Comparison of ENCODE assay signal across 9 cellular contexts in the genomic region with DNA sequence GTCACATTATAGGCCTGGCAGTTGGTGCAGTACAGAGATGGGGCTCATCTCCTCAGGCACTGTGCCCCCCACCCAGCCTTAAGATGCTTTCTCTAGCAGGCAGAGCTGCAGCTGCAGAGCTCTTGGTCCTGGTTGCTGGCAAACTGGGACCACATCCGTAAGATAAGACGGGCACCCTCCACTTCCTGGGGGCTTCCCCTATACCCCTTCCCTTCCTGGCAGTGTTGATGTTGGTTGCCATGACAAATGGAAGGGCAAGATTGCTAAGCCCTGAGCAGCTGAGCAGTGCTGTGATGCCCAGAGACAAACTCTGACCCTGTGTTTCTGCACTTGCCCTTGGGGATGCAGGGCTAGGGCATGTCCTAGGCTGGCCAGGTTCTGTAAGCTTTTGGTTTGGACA.
DNase-seq lines count a peak whose midpoint lies in the region; ATAC-seq and TF ChIP-seq lines count a peak whose summit lies in the region.
"Had no signal": no experiment of that assay in that cellular context is flagged by ENCODE, and none has a peak within 500 bp of the region (broad histone marks: within the 10 kb centered on the region; RNA-seq: fewer than 3 reads in every experiment).

No MANE protein-coding gene starts in this region.

- no peaks in the 10 kb centered on the region for H3K9me3 Mint-ChIP-seq in natural killer cell treated with Interleukin-12 subunit alpha and Interleukin-12 subunit beta and Interleukin-15 and Interleukin-18, amount 100 ng/mL, for 72 hours

- H3K4me3 Mint-ChIP-seq in natural killer cell treated with Interleukin-12 subunit alpha and Interleukin-12 subunit beta and Interleukin-15 and Interleukin-18, amount 100 ng/mL, for 72 hours, result peak overlapping the region; percentile 85

- H3K4me1 Mint-ChIP-seq in natural killer cell treated with Interleukin-12 subunit alpha and Interleukin-12 subunit beta and Interleukin-15 and Interleukin-18, amount 100 ng/mL, for 72 hours (ENCODE audit: low read depth in 2 of 2), result peaks cover 40 to 58% of the 10 kb centered on the region in 2 donors

- peaks cover 0 to 3% of the 10 kb centered on the region in 2 donors for H3K27me3 Mint-ChIP-seq in natural killer cell treated with Interleukin-12 subunit alpha and Interleukin-12 subunit beta and Interleukin-15 and Interleukin-18, amount 100 ng/mL, for 72 hours

- H3K79me2 ChIP-seq in OCI-LY1 (ENCODE audit: insufficient read depth, low read length), result no peaks in the 10 kb centered on the region

- H3K9me2 ChIP-seq in OCI-LY1 (ENCODE audit: low read depth, low read length), result no peaks in the 10 kb centered on the region

- H3K9ac ChIP-seq in BLaER1 (peak overlapping the region; percentile 47; the same call in 1 of the 2 replicates), OCI-LY1 (ENCODE audit: low read length) (no peak overlapping the region)

- intact Hi-C loops in uterus (cut with DNase I; ENCODE audit: low total_unique reads), result no loop called here

- H3K36me3 ChIP-seq in BLaER1 (no peaks in the 10 kb centered on the region), OCI-LY1 (ENCODE audit: insufficient read depth, low read length) (no peaks in the 10 kb centered on the region), uterus (no peaks in the 10 kb centered on the region)

- peak; percentile 33 to 48 for ATAC-seq in natural killer cell treated with Interleukin-12 subunit alpha and Interleukin-12 subunit beta and Interleukin-15 and Interleukin-18, amount 100 ng/mL, for 72 hours
- ATAC-seq in GM19455 (IDR thresholded peaks at IDR 0.05; ENCODE audit: unreplicated experiment) (no peak), GM21447 (IDR thresholded peaks at IDR 0.05; ENCODE audit: unreplicated experiment) (no peak)

- peak; percentile 44 for DNase-seq in activated T-helper 1 cell treated with Interleukin-2 at 50 U/mL for 16 hours (ENCODE audit: low read depth)
- DNase-seq in natural killer cell treated with Interleukin-12 subunit alpha and Interleukin-12 subunit beta and Interleukin-15 and Interleukin-18, amount 100 ng/mL, for 72 hours (ENCODE audit: low spot score), result no peak
- DNase-seq in uterus, result no peak
- DNase-seq in A172 (ENCODE audit: low spot score), result no peak

- TF ChIP-seq CTCF in OCI-LY1 (IDR thresholded peaks at IDR 0.05; ENCODE audit: low read length) (no peak), uterus (IDR thresholded peaks at IDR 0.05) (no peak)

- peaks cover 93% of the 10 kb centered on the region for H3K4me1 ChIP-seq in BLaER1
- H3K4me1 ChIP-seq in OCI-LY1 (ENCODE audit: insufficient read depth, low read length, severe bottlenecking), result peaks cover 70% of the 10 kb centered on the region
- peaks cover 0 to 6% of the 10 kb centered on the region in 2 donors for H3K4me1 ChIP-seq in uterus

- no peaks in the 10 kb centered on the region for H3F3A ChIP-seq in OCI-LY1 (ENCODE audit: insufficient read depth, low read length)

- no peaks in the 10 kb centered on the region for H4K20me1 ChIP-seq in BLaER1
- no peaks in the 10 kb centered on the region for H4K20me1 ChIP-seq in OCI-LY1 (ENCODE audit: insufficient read depth, low read length)

- no peak overlapping the region for H2AFZ ChIP-seq in OCI-LY1 (ENCODE audit: low read length)

- H3K27ac ChIP-seq in BLaER1 (peak overlapping the region; percentile 83), OCI-LY1 (ENCODE audit: low read depth, low read length, poor library complexity, severe bottlenecking) (peak overlapping the region; percentile 59), uterus (peak overlapping the region in 1 of 2 donors; percentile 24)
- H3K27ac ChIP-seq: epithelial cell of prostate had no signal

- H3K36me3 Mint-ChIP-seq in natural killer cell treated with Interleukin-12 subunit alpha and Interleukin-12 subunit beta and Interleukin-15 and Interleukin-18, amount 100 ng/mL, for 72 hours, result no peaks in the 10 kb centered on the region

- H3K9me3 ChIP-seq in BLaER1 (no peaks in the 10 kb centered on the region), OCI-LY1 (ENCODE audit: low read length) (no peaks in the 10 kb centered on the region), uterus (no peaks in the 10 kb centered on the region)

- H3K27ac Mint-ChIP-seq in natural killer cell treated with Interleukin-12 subunit alpha and Interleukin-12 subunit beta and Interleukin-15 and Interleukin-18, amount 100 ng/mL, for 72 hours, result peak overlapping the region; percentile 79 to 87

- H3K4me2 ChIP-seq in BLaER1 (peak overlapping the region; percentile 90), OCI-LY1 (ENCODE audit: low read length) (no peak overlapping the region)

- TF ChIP-seq POLR2A in uterus (IDR thresholded peaks at IDR 0.05), result no peak

- H3K27me3 ChIP-seq in BLaER1 (no peaks in the 10 kb centered on the region), OCI-LY1 (ENCODE audit: insufficient read depth, low read length) (no peaks in the 10 kb centered on the region), uterus (no peaks in the 10 kb centered on the region)

- H3K4me3 ChIP-seq in BLaER1, result peak overlapping the region; percentile 29; the same call in 1 of the 2 replicates
- H3K4me3 ChIP-seq in OCI-LY1 (ENCODE audit: low read depth, low read length, poor library complexity, severe bottlenecking), result no peak overlapping the region
- no peak overlapping the region for H3K4me3 ChIP-seq in uterus

Comparison
In these comparisons a context has a peak if more than half of its experiments do, and no peak if none do; other contexts are left out.
1. ATAC-seq: peak in natural killer cell treated with Interleukin-12 subunit alpha and Interleukin-12 subunit beta and Interleukin-15 and Interleukin-18, amount 100 ng/mL, for 72 hours (2 of 2); none in GM19455 (single experiment) and GM21447 (single experiment).